Comparison of ENCODE assay signal across 8 cellular contexts in the genomic region with DNA sequence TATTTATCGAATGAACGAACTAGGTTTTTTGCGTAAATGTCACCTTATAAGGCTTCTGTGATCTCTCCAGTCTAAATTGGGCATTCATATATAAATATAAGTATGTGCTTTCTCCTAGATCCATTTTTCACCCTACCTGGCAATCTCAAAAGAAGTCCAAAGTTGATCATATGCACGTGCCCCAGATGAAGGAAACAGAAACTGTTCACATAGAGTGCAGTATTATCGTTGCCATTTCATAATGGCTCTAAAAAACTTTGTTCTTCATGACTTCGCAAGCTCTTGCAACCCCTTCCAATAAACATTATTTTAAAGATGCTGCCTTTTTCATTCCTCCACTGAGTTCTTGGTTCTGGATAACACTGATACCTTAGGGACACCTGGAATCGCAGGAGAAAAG. TPM values are rescaled to one million over a fixed set of nuclear protein-coding genes. Genes with fewer than 3 reads are reported as not detected.
A peak's percentile ranks its signal among the peaks of the same experiment; 100 is the strongest.
DNase-seq lines count a peak whose midpoint lies in the region; ATAC-seq and TF ChIP-seq lines count a peak whose summit lies in the region.

No MANE protein-coding gene starts in this region.

- H3K27ac ChIP-seq in rectal smooth muscle tissue (ENCODE audit: low read depth, low read length) = peak overlapping the region; percentile 88

- peak overlapping the region; percentile 99 for H3K4me3 Mint-ChIP-seq in T-helper 17 cell

- DNase-seq in GM12864 (ENCODE audit: low read depth) (no peak), T-helper 17 cell (no peak), foreskin fibroblast (no peak), glomerular visceral epithelial cell (ENCODE audit: extremely low spot score) (no peak), NCI-H345 treated with DMSO at 0.1 percent for 48 hours (lab: John Stamatoyannopoulos, UW; ENCODE audit: unreplicated experiment) (no peak)

- H3K36me3 Mint-ChIP-seq in T-helper 17 cell (ENCODE audit: low read depth) = peaks cover 3% of the 10 kb centered on the region

- no peaks in the 10 kb centered on the region for H3K36me3 ChIP-seq in rectal smooth muscle tissue (ENCODE audit: control insufficient read depth, insufficient read depth, low read length)

- H3K4me1 Mint-ChIP-seq in T-helper 17 cell = peaks cover 27% of the 10 kb centered on the region

- H3K27me3 ChIP-seq in rectal smooth muscle tissue (ENCODE audit: control insufficient read depth, insufficient read depth, low read length) = no peaks in the 10 kb centered on the region

- ATAC-seq in T-helper 17 cell (no peak), GM21528 (IDR thresholded peaks at IDR 0.05; ENCODE audit: low FRiP score, unreplicated experiment) (no peak), HG03095 (IDR thresholded peaks at IDR 0.05; ENCODE audit: unreplicated experiment) (no peak)

- peak overlapping the region; percentile 84 for H3K9ac ChIP-seq in rectal smooth muscle tissue (ENCODE audit: low read length)

- H3K27ac Mint-ChIP-seq in T-helper 17 cell = peak overlapping the region; percentile 96

- peaks cover 8% of the 10 kb centered on the region for H3K4me1 ChIP-seq in rectal smooth muscle tissue (ENCODE audit: control insufficient read depth, insufficient read depth, low read length)

- H3K4me3 ChIP-seq in GM12864 (ENCODE audit: low read depth, low read length) = peak overlapping the region; percentile 91
- peak overlapping the region; percentile 97 to 99 for H3K4me3 ChIP-seq in foreskin fibroblast (ENCODE audit: low read depth in 1 of 2, low read length in 2 of 2)
- H3K4me3 ChIP-seq in rectal smooth muscle tissue (ENCODE audit: low read length) = peak overlapping the region; percentile 96

- H3K9me3 ChIP-seq in T-helper 17 cell (ENCODE audit: control insufficient read depth, low read length, poor library complexity, severe bottlenecking) = no peaks in the 10 kb centered on the region

- no peaks in the 10 kb centered on the region for H3K27me3 Mint-ChIP-seq in T-helper 17 cell

- no peak for TF ChIP-seq CTCF in GM12864 (IDR thresholded peaks at IDR 0.05; ENCODE audit: low read depth, low read length, missing control alignments)
- no peak for TF ChIP-seq CTCF in foreskin fibroblast (IDR thresholded peaks at IDR 0.05; ENCODE audit: low read depth, low read length)

RNA-seq across cellular contexts. Expression of a gene that starts 0.7 kb away (rescaled TPM):
- 10 to 100 TPM; 16.7 to 20.2 TPM for total RNA-seq in T-helper 17 cell

RNA-seq across cellular contexts. Expression of a gene that starts 0.8 kb away (rescaled TPM):
- 1 to 10 TPM; 5.1 to 5.7 TPM for total RNA-seq in T-helper 17 cell
